Comparison of ENCODE assay signal across 10 cellular contexts in genomic region chr17:37774508-37774907, GRCh38. TPM values are rescaled to one million over a fixed set of nuclear protein-coding genes. Genes with fewer than 3 reads are reported as not detected.
DNase-seq lines count a peak whose midpoint lies in the region; ATAC-seq, FAIRE-seq and TF ChIP-seq lines count a peak whose summit lies in the region.
"Had no signal": no experiment of that assay in that cellular context is flagged by ENCODE, and none has a peak within 500 bp of the region (broad histone marks: within the 10 kb centered on the region; RNA-seq: fewer than 3 reads in every experiment).

No MANE protein-coding gene starts in this region.

- peak overlapping the region in 1 of 2 donors; percentile 6 for H3K27ac Mint-ChIP-seq in effector memory CD8-positive, alpha-beta T cell

- peaks cover 11 to 13% of the 10 kb centered on the region in 2 donors for H3K27me3 Mint-ChIP-seq in effector memory CD8-positive, alpha-beta T cell

- no peaks in the 10 kb centered on the region for H3K36me3 Mint-ChIP-seq in effector memory CD8-positive, alpha-beta T cell (ENCODE audit: insufficient read depth)

- peaks cover 5 to 7% of the 10 kb centered on the region in 2 donors for H3K4me1 Mint-ChIP-seq in effector memory CD8-positive, alpha-beta T cell (ENCODE audit: low read depth in 2 of 2)

- peaks cover 3% of the 10 kb centered on the region for H3K27me3 ChIP-seq in lower lobe of right lung (ENCODE audit: low read depth)
- H3K27me3 ChIP-seq in uterus, result no peaks in the 10 kb centered on the region

- no peak overlapping the region for H3K27ac ChIP-seq in lower lobe of right lung
- H3K27ac ChIP-seq in uterus, result no peak overlapping the region
- H3K27ac ChIP-seq: thoracic aorta had no signal

- TF ChIP-seq CTCF in lower lobe of right lung (IDR thresholded peaks at IDR 0.05) (no peak), uterus (IDR thresholded peaks at IDR 0.05) (no peak)

- H3K4me3 Mint-ChIP-seq in effector memory CD8-positive, alpha-beta T cell, result no peak overlapping the region

- H3K4me3 ChIP-seq in lower lobe of right lung (no peak overlapping the region), uterus (no peak overlapping the region)
- H3K4me3 ChIP-seq: thoracic aorta had no signal

- peak; percentile 90 for ATAC-seq in GM21360 (IDR thresholded peaks at IDR 0.05; ENCODE audit: unreplicated experiment)
- peak; percentile 84 for ATAC-seq in HG03439 (IDR thresholded peaks at IDR 0.05; ENCODE audit: unreplicated experiment)
- ATAC-seq in effector memory CD8-positive, alpha-beta T cell (replicated peaks), result peak; percentile 82
- ATAC-seq in lower lobe of right lung, result no peak
- no peak for ATAC-seq in Right ventricle myocardium superior (ENCODE audit: poor library complexity)

- H3K36me3 ChIP-seq in lower lobe of right lung, result no peaks in the 10 kb centered on the region
- H3K36me3 ChIP-seq in uterus, result no peaks in the 10 kb centered on the region
- H3K36me3 ChIP-seq: thoracic aorta had no signal

- H3K4me1 ChIP-seq in lower lobe of right lung (no peaks in the 10 kb centered on the region), uterus (no peaks in the 10 kb centered on the region)

- intact Hi-C loops in lower lobe of right lung (cut with DNase I) (no loop called here), uterus (cut with DNase I; ENCODE audit: low total_unique reads) (no loop called here), Right ventricle myocardium superior (cut with DNase I) (loop anchor here (5.0 kb wide), 1 partner anchor 122 kb away; no protein-coding TSS in a partner anchor)

- DNase-seq in GM18507 (ENCODE audit: extremely low spot score, insufficient read length, low read depth), result peak; percentile 68
- DNase-seq in effector memory CD8-positive, alpha-beta T cell, result no peak
- no peak for DNase-seq in lower lobe of right lung
- no peak for DNase-seq in uterus
- DNase-seq in Right ventricle myocardium superior, result no peak
- no peak for DNase-seq in Kasumi-1 (lab: John Stamatoyannopoulos, UW)
- DNase-seq: nucleus accumbens had no signal

- H3K9me3 ChIP-seq in lower lobe of right lung (no peaks in the 10 kb centered on the region), uterus (no peaks in the 10 kb centered on the region)
- H3K9me3 ChIP-seq: thoracic aorta had no signal

- no peak for TF ChIP-seq POLR2A in uterus (IDR thresholded peaks at IDR 0.05)

- FAIRE-seq in GM18507 (lab: Jason Lieb, UNC), result no peak

- H3K9me3 Mint-ChIP-seq in effector memory CD8-positive, alpha-beta T cell, result no peaks in the 10 kb centered on the region

RNA-seq across cellular contexts. Expression of gene HNF1B, which starts 29.6 kb away (rescaled TPM):
- total RNA-seq in lower lobe of right lung, result 15.2 TPM
- total RNA-seq in uterus, result 1 to 10 TPM in 1 of 4 donors, under 1 TPM in 1, not detected in 2; 0.29 to 1.5 TPM
- total RNA-seq in Right ventricle myocardium superior, result not detected
- total RNA-seq: thoracic aorta had no signal

Comparison
In these comparisons a context has a peak if more than half of its experiments do, and no peak if none do; other contexts are left out.
1. ATAC-seq: peak in GM21360 (single experiment), HG03439 (single experiment) and effector memory CD8-positive, alpha-beta T cell (single experiment); none in lower lobe of right lung (0 of 2) and Right ventricle myocardium superior (single experiment).